In the genomic region with DNA sequence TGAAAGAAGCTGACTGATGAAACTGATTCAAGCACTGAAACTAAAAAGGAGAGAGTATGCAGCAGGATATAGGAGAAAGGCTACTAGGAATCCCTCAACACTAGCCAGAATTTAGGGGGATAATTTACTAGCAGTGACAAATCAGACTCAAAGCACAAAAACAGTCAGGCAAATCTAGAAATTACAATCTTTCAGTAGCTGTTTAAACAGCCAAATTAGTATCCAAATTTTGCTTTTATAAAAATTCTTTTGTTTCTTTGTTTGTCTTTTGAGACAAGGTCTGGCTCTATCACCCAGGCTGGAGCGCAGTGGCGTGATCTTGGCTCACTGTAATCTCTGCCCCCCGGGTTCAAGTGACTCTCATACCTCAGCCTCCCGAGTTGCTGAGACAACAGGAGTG, we compare ENCODE assay signal across 26 cellular contexts. TPM values are rescaled to one million over a fixed set of nuclear protein-coding genes. Genes with fewer than 3 reads are reported as not detected.
DNase-seq lines count a peak whose midpoint lies in the region; ATAC-seq, FAIRE-seq and TF ChIP-seq lines count a peak whose summit lies in the region.
"Had no signal": no experiment of that assay in that cellular context is flagged by ENCODE, and none has a peak within 500 bp of the region (broad histone marks: within the 10 kb centered on the region; RNA-seq: fewer than 3 reads in every experiment).

No MANE protein-coding gene starts in this region.

- TF ChIP-seq CTCF in right atrium auricular region (IDR thresholded peaks at IDR 0.05) = no peak
- TF ChIP-seq CTCF in psoas muscle (IDR thresholded peaks at IDR 0.05) = no peak

- 72 to 82% (median 81%) methylated on average over 4 of the region's 4 CpGs for WGBS in psoas muscle, 3 donors

- peak overlapping the region; percentile 83 to 86 for H3K27ac ChIP-seq in right atrium auricular region
- H3K27ac ChIP-seq in iPS-18a (ENCODE audit: low read length) = peak overlapping the region; percentile 54
- peak overlapping the region; percentile 93 for H3K27ac ChIP-seq in psoas muscle
- H3K27ac ChIP-seq: A549, body of pancreas had no signal

- TF ChIP-seq POLR2A in GM12892 (IDR thresholded peaks at IDR 0.05; ENCODE audit: low read depth, low read length) = no peak

- H3K9ac ChIP-seq in iPS-18a (ENCODE audit: low read length) = no peak overlapping the region

- peaks cover 0 to 41% of the 10 kb centered on the region in 2 donors for H3K4me1 ChIP-seq in right atrium auricular region
- H3K4me1 ChIP-seq in iPS-18a (ENCODE audit: control insufficient read depth, low read depth, low read length) = peaks cover 75% of the 10 kb centered on the region
- H3K4me1 ChIP-seq in psoas muscle = peaks cover 52% of the 10 kb centered on the region

- DNase-seq in right atrium auricular region (ENCODE audit: low spot score) = no peak
- no peak for DNase-seq in left cardiac atrium
- no peak for DNase-seq in psoas muscle
- DNase-seq in HPDE6-E6E7 (ENCODE audit: extremely low spot score) = no peak
- DNase-seq in hypothalamus (lab: John Stamatoyannopoulos, UW) = no peak
- no peak for DNase-seq in GM12892 (ENCODE audit: insufficient read length)
- DNase-seq: activated gamma-delta T cell treated with Interleukin-2 at 50 U/mL for 16 hours; activated naive CD8-positive, alpha-beta T cell treated with anti-CD3 and anti-CD28 coated beads, Interleukin-2, amount 50 U/mL, for 24 hours; activated T-cell treated with anti-CD3 and anti-CD28 coated beads, Interleukin-2, amount 50 U/mL, for 1 hour; body of pancreas; CD8-positive, alpha-beta memory T cell; effector memory CD8-positive, alpha-beta T cell; GF-D8; H7; mammary epithelial cell; NCI-H1092; NCI-H187 treated with DMSO at 0.1 percent for 48 hours; nucleus accumbens; right cardiac atrium had no signal

- no peak for ATAC-seq in left cardiac atrium
- no peak for ATAC-seq in psoas muscle
- no peak for ATAC-seq in GM21381 (IDR thresholded peaks at IDR 0.05; ENCODE audit: unreplicated experiment)
- ATAC-seq: A549; activated naive CD8-positive, alpha-beta T cell treated with anti-CD3 and anti-CD28 coated beads, Interleukin-2, amount 50 U/mL, for 24 hours; body of pancreas; effector memory CD8-positive, alpha-beta T cell; esophagus mucosa; HepG2; right cardiac atrium had no signal

- H3K9me3 ChIP-seq in right atrium auricular region = no peaks in the 10 kb centered on the region
- H3K9me3 ChIP-seq in iPS-18a (ENCODE audit: control insufficient read depth, low read depth, low read length) = no peaks in the 10 kb centered on the region
- H3K9me3 ChIP-seq in psoas muscle = no peaks in the 10 kb centered on the region
- H3K9me3 ChIP-seq: A549, body of pancreas had no signal

- H3K27me3 ChIP-seq in right atrium auricular region = no peaks in the 10 kb centered on the region
- H3K27me3 ChIP-seq in iPS-18a (ENCODE audit: control insufficient read depth, insufficient read depth, low read length) = no peaks in the 10 kb centered on the region
- H3K27me3 ChIP-seq in psoas muscle (ENCODE audit: insufficient read depth in 3 of 3, low read length in 2 of 3) = no peaks in the 10 kb centered on the region
- H3K27me3 ChIP-seq: body of pancreas had no signal

- H3K4me3 ChIP-seq in right atrium auricular region (no peak overlapping the region), iPS-18a (ENCODE audit: low read length) (no peak overlapping the region), psoas muscle (no peak overlapping the region)
- H3K4me3 ChIP-seq: A549, body of pancreas had no signal

- no peaks in the 10 kb centered on the region for H3K36me3 ChIP-seq in right atrium auricular region
- no peaks in the 10 kb centered on the region for H3K36me3 ChIP-seq in iPS-18a (ENCODE audit: control insufficient read depth, low read depth, low read length)
- H3K36me3 ChIP-seq in psoas muscle (ENCODE audit: insufficient read depth in 1 of 2, low read depth in 1 of 2) = no peaks in the 10 kb centered on the region

- FAIRE-seq in GM12892 (lab: Jason Lieb, UNC) = no peak
- FAIRE-seq: A549, colon, HepG2, keratinocyte had no signal

- intact Hi-C loops in left cardiac atrium (cut with DNase I) (loop anchor here in 1 of 2 donors (10.0 kb wide), 1 partner anchor 163 kb away; no protein-coding TSS in a partner anchor), psoas muscle (cut with DNase I) (no loop called here)

RNA-seq across cellular contexts. Expression of a gene that starts 52.0 kb away (rescaled TPM):
- total RNA-seq in right atrium auricular region (100 to 1,000 TPM; 114 to 197 TPM), left cardiac atrium (100 to 1,000 TPM; 113 to 128 TPM), psoas muscle (100 to 1,000 TPM in 1 of 4 donors, 10 to 100 TPM in 3; 82.0 to 103 (median 94.2) TPM)
- polyA plus RNA-seq in psoas muscle = 10 to 100 TPM; 12.6 to 61.6 (median 36.0) TPM
- polyA plus RNA-seq in GM12892 (2012; ENCODE audit: missing spikeins) = 0.36 TPM
- total RNA-seq: CD8-positive, alpha-beta memory T cell had no signal
- polyA plus RNA-seq: CD8-positive, alpha-beta memory T cell had no signal
